ENCODE assay signal across 8 cellular contexts in genomic region chr12:49017764-49018281, GRCh38. TPM values are rescaled to one million over a fixed set of nuclear protein-coding genes. Genes with fewer than 3 reads are reported as not detected.
DNase-seq lines count a peak whose midpoint lies in the region; ATAC-seq and TF ChIP-seq lines count a peak whose summit lies in the region.

No MANE protein-coding gene starts in this region.

- H3K27me3 ChIP-seq in BE2C (no peaks in the 10 kb centered on the region), skeletal muscle tissue (ENCODE audit: control insufficient read depth in 3 of 3, insufficient read depth in 3 of 3, low read length in 3 of 3) (no peaks in the 10 kb centered on the region)

- H3K9ac ChIP-seq in skeletal muscle tissue (ENCODE audit: low read depth in 1 of 3, low read length in 3 of 3): peak overlapping the region; percentile 90 to 99 (median 93)

- H3K9me3 ChIP-seq in BE2C: no peaks in the 10 kb centered on the region
- no peaks in the 10 kb centered on the region for H3K9me3 ChIP-seq in skeletal muscle tissue (ENCODE audit: control insufficient read depth in 3 of 3, low read length in 3 of 3)

- H3K4me3 ChIP-seq in BE2C (ENCODE audit: low read depth, low read length): peak overlapping the region; percentile 79
- peak overlapping the region; percentile 83 to 98 (median 93) for H3K4me3 ChIP-seq in skeletal muscle tissue (ENCODE audit: low read length in 3 of 3)

- H3K36me3 ChIP-seq in BE2C (peaks cover 16% of the 10 kb centered on the region), skeletal muscle tissue (ENCODE audit: control insufficient read depth in 3 of 3, insufficient read depth in 3 of 3, low read length in 3 of 3) (peaks cover 15 to 18% (median 16%) of the 10 kb centered on the region in 3 donors)

- ATAC-seq in GM19438 (IDR thresholded peaks at IDR 0.05; ENCODE audit: low read depth, unreplicated experiment): peak; percentile 16
- peak; percentile 61 for ATAC-seq in left ventricle myocardium superior
- no peak for ATAC-seq in GM18505 (IDR thresholded peaks at IDR 0.05; ENCODE audit: unreplicated experiment)

- no peaks in the 10 kb centered on the region for H3K4me1 ChIP-seq in BE2C
- H3K4me1 ChIP-seq in skeletal muscle tissue (ENCODE audit: control insufficient read depth in 3 of 3, insufficient read depth in 3 of 3, low read length in 3 of 3): peaks cover 17 to 56% (median 36%) of the 10 kb centered on the region in 3 donors

- no peak for DNase-seq in BE2C
- DNase-seq in LHCN-M2 (ENCODE audit: low read depth): peak; percentile 46
- peak; percentile 43 for DNase-seq in activated naive CD4-positive, alpha-beta T cell treated with anti-CD3 and anti-CD28 coated beads, Interleukin-2, amount 50 U/mL, for 16 hours
- peak; percentile 47 for DNase-seq in left ventricle myocardium superior
- DNase-seq in globus pallidus (ENCODE audit: low spot score): no peak

- TF ChIP-seq POLR2A in GM18505 (IDR thresholded peaks at IDR 0.05; ENCODE audit: borderline replicate concordance, extremely low read depth, insufficient read depth, insufficient read length): no peak

- TF ChIP-seq CTCF in BE2C (IDR thresholded peaks at IDR 0.05; ENCODE audit: low read depth, low read length): no peak

- intact Hi-C loops in left ventricle myocardium superior (cut with micrococcal nuclease): no loop called here

- peak overlapping the region; percentile 99 for H3K27ac ChIP-seq in skeletal muscle tissue (ENCODE audit: low read depth, low read length)

RNA-seq across cellular contexts. Expression of gene PRKAG1, which starts 0.8 kb away (rescaled TPM):
- polyA plus RNA-seq in BE2C (2012; ENCODE audit: insufficient read depth, insufficient read length, low read depth): 83.7 TPM
- total RNA-seq in LHCN-M2 (2014; rRNA removed) (68.0 and 77.4 TPM in 2 replicates), left ventricle myocardium superior (78.1 TPM), skeletal muscle tissue (41.8 TPM)
- 77.5 TPM for polyA plus RNA-seq in LHCN-M2 (2012)

RNA-seq across cellular contexts. Expression of gene DDN, which starts 18.6 kb away (rescaled TPM):
- 10.4 TPM for polyA plus RNA-seq in BE2C (2012; ENCODE audit: insufficient read depth, insufficient read length, low read depth)
- total RNA-seq in LHCN-M2 (2014; rRNA removed): 0.06 and 0.52 TPM in 2 replicates
- polyA plus RNA-seq in LHCN-M2 (2012): 0.38 TPM
- total RNA-seq in left ventricle myocardium superior: 0.77 TPM
- 18.8 TPM for total RNA-seq in skeletal muscle tissue

RNA-seq across cellular contexts. Expression of gene WNT1, which starts 39.7 kb away (rescaled TPM):
- polyA plus RNA-seq in BE2C (2012; ENCODE audit: insufficient read depth, insufficient read length, low read depth): not detected
- total RNA-seq in LHCN-M2 (2014; rRNA removed): not detected in 2 replicates
- not detected for polyA plus RNA-seq in LHCN-M2 (2012)
- not detected for total RNA-seq in left ventricle myocardium superior
- total RNA-seq in skeletal muscle tissue: not detected

RNA-seq across cellular contexts. Expression of gene KMT2D, which starts 42.8 kb away (rescaled TPM):
- polyA plus RNA-seq in BE2C (2012; ENCODE audit: insufficient read depth, insufficient read length, low read depth): 108 TPM
- 22.6 and 26.9 TPM in 2 replicates for total RNA-seq in LHCN-M2 (2014; rRNA removed)
- polyA plus RNA-seq in LHCN-M2 (2012): 20.3 TPM
- 43.8 TPM for total RNA-seq in left ventricle myocardium superior
- total RNA-seq in skeletal muscle tissue: 26.1 TPM

RNA-seq across cellular contexts. Expression of gene WNT10B, which starts 46.3 kb away (rescaled TPM):
- polyA plus RNA-seq in BE2C (2012; ENCODE audit: insufficient read depth, insufficient read length, low read depth): not detected
- total RNA-seq in LHCN-M2 (2014; rRNA removed) (1.5 TPM in 1 of 2 replicates, not detected in the other), left ventricle myocardium superior (0.17 TPM), skeletal muscle tissue (0.52 TPM)
- 1.4 TPM for polyA plus RNA-seq in LHCN-M2 (2012)

Comparison
In these comparisons a context has a peak if more than half of its experiments do, and no peak if none do; other contexts are left out.
1. DNase-seq: peak in LHCN-M2 (single experiment), activated naive CD4-positive, alpha-beta T cell treated with anti-CD3 and anti-CD28 coated beads, Interleukin-2, amount 50 U/mL, for 16 hours (single experiment) and left ventricle myocardium superior (single experiment); none in BE2C (single experiment) and globus pallidus (single experiment).
2. RNA of gene DDN, which starts 18.6 kb away (total RNA-seq): 18.8 TPM in skeletal muscle tissue (single experiment); 0.77 TPM in left ventricle myocardium superior (single experiment) and 0.06 to 0.52 TPM in LHCN-M2; every median in the first group is over 10 times any median in the second.